Comparison of ENCODE assay signal across 9 cellular contexts in the genomic region with DNA sequence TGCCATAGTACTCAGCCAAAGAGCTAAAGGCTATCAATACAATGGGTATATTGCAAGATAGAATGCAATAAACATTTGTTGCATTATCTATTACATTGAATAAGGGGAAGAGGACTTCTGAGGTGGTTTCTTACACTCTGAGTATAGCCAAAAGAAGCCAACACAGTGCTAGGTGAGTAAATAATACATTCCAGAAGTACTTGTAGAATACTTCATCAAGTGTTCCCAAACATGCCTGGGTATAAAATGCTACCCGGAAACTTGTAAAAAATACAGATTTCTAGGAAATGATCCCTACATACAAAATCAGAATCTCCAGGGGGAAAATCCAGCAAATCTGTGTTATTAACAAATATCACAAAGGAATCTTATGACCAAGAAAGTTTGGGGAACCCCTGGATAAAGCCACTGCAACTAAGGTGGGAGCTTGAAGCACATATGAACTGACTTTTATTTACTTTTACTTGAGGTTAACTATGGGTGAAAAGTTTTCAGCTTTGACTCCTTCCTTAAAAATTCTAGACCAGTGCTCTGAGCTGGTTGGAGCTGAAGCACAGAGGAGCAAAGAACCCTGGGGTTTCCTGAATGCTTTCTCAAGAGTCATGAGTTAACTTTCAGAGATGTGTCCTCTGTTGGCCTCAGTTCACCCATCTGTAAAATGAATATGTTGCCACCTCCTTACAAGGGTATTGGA.
"Had no signal": no experiment of that assay in that cellular context is flagged by ENCODE, and none has a peak within 500 bp of the region (broad histone marks: within the 10 kb centered on the region; RNA-seq: fewer than 3 reads in every experiment).

No MANE protein-coding gene starts in this region.

- DNase-seq: GM23248, GOT3, H7, H9, HCEC 1CT, HFFc6 had no signal

- H3K9ac ChIP-seq: GM23248 had no signal

- H3K36me3 ChIP-seq: HAP-1 had no signal

- ATAC-seq: GM23338, HCT116 had no signal

- H3K27ac ChIP-seq: GM23248 had no signal

- H3K4me3 ChIP-seq: GM23248, GM23338, HAP-1 had no signal

- H3K9me3 ChIP-seq: HAP-1 had no signal

- H3K4me1 ChIP-seq: HAP-1 had no signal
